In the genomic region with DNA sequence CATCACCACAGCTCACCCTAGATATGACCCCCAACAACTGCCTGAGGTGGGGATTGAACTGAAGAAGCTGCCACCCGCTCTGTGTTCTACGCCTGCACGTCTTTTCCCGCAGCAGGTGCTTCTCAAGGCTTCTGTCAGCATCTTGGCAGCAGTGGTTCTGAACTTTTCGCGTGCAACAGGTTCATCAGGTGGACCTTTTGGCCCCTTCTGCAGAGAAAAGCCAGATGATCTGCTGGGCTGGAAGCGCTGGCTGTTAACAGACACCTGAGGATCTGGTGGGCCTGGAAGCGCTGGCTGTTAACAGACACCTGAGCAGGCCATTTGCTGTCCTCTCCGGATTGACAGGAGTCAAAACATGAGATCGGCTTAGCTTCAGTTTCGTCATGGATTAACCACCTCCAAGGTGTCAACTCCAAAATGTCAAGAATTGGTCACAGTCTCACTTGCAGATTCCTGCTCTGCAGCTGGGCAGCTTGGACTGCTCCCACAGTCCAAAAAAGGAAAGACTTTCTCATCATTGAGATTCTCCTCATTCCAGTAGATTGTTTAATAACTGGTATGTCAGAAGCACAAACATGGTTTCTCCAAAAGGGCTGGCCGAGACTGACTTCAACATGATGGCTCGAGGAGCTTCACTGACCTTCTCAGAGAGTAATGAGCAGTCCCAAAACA, we compare ENCODE assay signal across 16 cellular contexts.
"Had no signal": no experiment of that assay in that cellular context is flagged by ENCODE, and none has a peak within 500 bp of the region (broad histone marks: within the 10 kb centered on the region; RNA-seq: fewer than 3 reads in every experiment).

No MANE protein-coding gene starts in this region.

- H3K4me3 Mint-ChIP-seq: activated CD4-positive, alpha-beta memory T cell treated with anti-CD3 and anti-CD28 coated beads for 36 hours; central memory CD8-positive, alpha-beta T cell; memory B cell; T-cell; type B pancreatic cell had no signal

- H3K27ac ChIP-seq: left lung, neutrophil, right atrium auricular region, SK-N-MC had no signal

- H3K27me3 ChIP-seq: dorsolateral prefrontal cortex, left lung, neutrophil, right atrium auricular region had no signal

- H3K9me3 ChIP-seq: neutrophil had no signal

- ATAC-seq: left lung, T-cell had no signal

- H3K27me3 Mint-ChIP-seq: activated CD4-positive, alpha-beta memory T cell treated with anti-CD3 and anti-CD28 coated beads for 36 hours; central memory CD8-positive, alpha-beta T cell; memory B cell; T-cell; type B pancreatic cell had no signal

- H3K4me3 ChIP-seq: dorsolateral prefrontal cortex, left lung, right atrium auricular region, SK-N-MC, smooth muscle cell had no signal

- H3K27ac Mint-ChIP-seq: activated CD4-positive, alpha-beta memory T cell treated with anti-CD3 and anti-CD28 coated beads for 36 hours; memory B cell; T-cell; type B pancreatic cell had no signal

- DNase-seq: activated CD4-positive, alpha-beta memory T cell treated with anti-CD3 and anti-CD28 coated beads for 36 hours; activated CD4-positive, alpha-beta T cell treated with anti-CD3 and anti-CD28 coated beads for 1 hour; activated T-cell treated with anti-CD3 and anti-CD28 coated beads, Interleukin-2, amount 50 U/mL, for 48 hours; stimulated activated naive CD4-positive, alpha-beta T cell; substantia nigra; T-cell; T1000 had no signal
